ENCODE assay signal across 17 cellular contexts in genomic region chr11:83611616-83612015, GRCh38.
A peak's percentile ranks its signal among the peaks of the same experiment; 100 is the strongest.
DNase-seq lines count a peak whose midpoint lies in the region; ATAC-seq and TF ChIP-seq lines count a peak whose summit lies in the region.
"Had no signal": no experiment of that assay in that cellular context is flagged by ENCODE, and none has a peak within 500 bp of the region (broad histone marks: within the 10 kb centered on the region; RNA-seq: fewer than 3 reads in every experiment).

No MANE protein-coding gene starts in this region.

- ATAC-seq in WTC11: no peak
- ATAC-seq: CD8-positive, alpha-beta T cell; stimulated activated naive CD8-positive, alpha-beta T cell treated with anti-CD3 and anti-CD28 coated beads, Interleukin-15, Interleukin-2, amounts not matched to agents 100 U/mL and 50 U/mL, for 24 hours had no signal

- H3K27ac Mint-ChIP-seq in WTC11: no peak overlapping the region
- H3K27ac Mint-ChIP-seq: CD8-positive, alpha-beta T cell; H9; type B pancreatic cell had no signal

- H3K4me3 Mint-ChIP-seq in WTC11: no peak overlapping the region
- H3K4me3 Mint-ChIP-seq: CD8-positive, alpha-beta T cell; H9; type B pancreatic cell had no signal

- H3K27me3 ChIP-seq in layer of hippocampus (ENCODE audit: control insufficient read depth, insufficient read depth, low read length): no peaks in the 10 kb centered on the region

- POLR2A ChIA-PET in WTC11 (lab: Charles Lee): no interaction called here

- CTCF ChIA-PET in WTC11 (lab: Charles Lee): no interaction called here

- peaks cover 19% of the 10 kb centered on the region for H3K4me1 Mint-ChIP-seq in WTC11

- H3K27ac ChIP-seq in layer of hippocampus (ENCODE audit: low read depth, low read length): peak overlapping the region; percentile 49

- no peaks in the 10 kb centered on the region for H3K9me3 Mint-ChIP-seq in WTC11
- H3K9me3 Mint-ChIP-seq: H9, type B pancreatic cell had no signal

- no peaks in the 10 kb centered on the region for H3K36me3 Mint-ChIP-seq in WTC11
- H3K36me3 Mint-ChIP-seq: CD8-positive, alpha-beta T cell; type B pancreatic cell had no signal

- TF ChIP-seq CTCF in WTC11 (IDR thresholded peaks at IDR 0.05): no peak

- DNase-seq in NCI-H1105 treated with DMSO at 0.1 percent for 48 hours (lab: John Stamatoyannopoulos, UW) (peak; percentile 99), NCI-H1930 (lab: John Stamatoyannopoulos, UW) (peak; percentile 66 to 86), NCI-H748 (lab: John Stamatoyannopoulos, UW; ENCODE audit: unreplicated experiment) (peak; percentile 95), HuH-7.5 (ENCODE audit: low spot score) (no peak), WTC11 (ENCODE audit: low spot score) (no peak), hepatic stellate cell (ENCODE audit: low spot score) (no peak)
- DNase-seq: activated naive CD4-positive, alpha-beta T cell treated with anti-CD3 and anti-CD28 coated beads, Interleukin-2, amount 50 U/mL, for 16 hours; CD8-positive, alpha-beta T cell; H9; Karpas-422; mammary epithelial cell; NCI-H1694 treated with DMSO at 0.1 percent for 48 hours; stimulated activated CD4-positive, alpha-beta T cell treated with anti-CD3 and anti-CD28 coated beads, Interleukin-2, amount 100 ng/mL, for 48 hours; stimulated activated naive CD8-positive, alpha-beta T cell treated with anti-CD3 and anti-CD28 coated beads, Interleukin-15, Interleukin-2, amounts not matched to agents 100 U/mL and 50 U/mL, for 24 hours; T1000 had no signal

- no peaks in the 10 kb centered on the region for H3K27me3 Mint-ChIP-seq in WTC11 (ENCODE audit: low read depth)
- H3K27me3 Mint-ChIP-seq: type B pancreatic cell had no signal

TF ChIP-seq in WTC11, 78 proteins besides CTCF, POLR2A, EP300 and RAD21:
- TF ChIP-seq CDX4 (CRISPR knock-in tag; IDR thresholded peaks at IDR 0.05; ENCODE audit: borderline replicate concordance): no peak
- no peak for TF ChIP-seq ZNF423 (CRISPR knock-in tag; IDR thresholded peaks at IDR 0.05)
- no peak for TF ChIP-seq NR1H2 (CRISPR knock-in tag; IDR thresholded peaks at IDR 0.05)
- no peak for TF ChIP-seq AFF4 (CRISPR knock-in tag; IDR thresholded peaks at IDR 0.05; ENCODE audit: borderline replicate concordance)
- TF ChIP-seq SP1 (CRISPR knock-in tag; conservative IDR thresholded peaks at IDR 0.05): no peak
- no peak for TF ChIP-seq IRF2 (CRISPR knock-in tag; IDR thresholded peaks at IDR 0.05; ENCODE audit: borderline replicate concordance, low read depth)
- TF ChIP-seq ATF6 (CRISPR knock-in tag; IDR thresholded peaks at IDR 0.05): no peak
- no peak for TF ChIP-seq NR3C1 (CRISPR knock-in tag; conservative IDR thresholded peaks at IDR 0.05; ENCODE audit: low read depth)
- no peak for TF ChIP-seq ZNF138 (CRISPR knock-in tag; conservative IDR thresholded peaks at IDR 0.05)
- TF ChIP-seq EMX1 (CRISPR knock-in tag; IDR thresholded peaks at IDR 0.05): no peak
- no peak for TF ChIP-seq PREB (CRISPR knock-in tag; IDR thresholded peaks at IDR 0.05; ENCODE audit: borderline replicate concordance)
- TF ChIP-seq ATF3 (CRISPR knock-in tag; conservative IDR thresholded peaks at IDR 0.05): no peak
- no peak for TF ChIP-seq ZNF281 (CRISPR knock-in tag; IDR thresholded peaks at IDR 0.05)
- no peak for TF ChIP-seq JAZF1 (CRISPR knock-in tag; IDR thresholded peaks at IDR 0.05)
- TF ChIP-seq ZSCAN18 (CRISPR knock-in tag; IDR thresholded peaks at IDR 0.05): no peak
TF ChIP-seq in WTC11: peak in this region for 0.

Comparison
In these comparisons a context has a peak if more than half of its experiments do, and no peak if none do; other contexts are left out.
1. DNase-seq: peak in NCI-H1105 treated with DMSO at 0.1 percent for 48 hours (single experiment), NCI-H1930 (2 of 2) and NCI-H748 (single experiment); none in HuH-7.5 (single experiment), WTC11 (single experiment) and hepatic stellate cell (single experiment).